10 cellular contexts compared by ENCODE assay signal in the genomic region with DNA sequence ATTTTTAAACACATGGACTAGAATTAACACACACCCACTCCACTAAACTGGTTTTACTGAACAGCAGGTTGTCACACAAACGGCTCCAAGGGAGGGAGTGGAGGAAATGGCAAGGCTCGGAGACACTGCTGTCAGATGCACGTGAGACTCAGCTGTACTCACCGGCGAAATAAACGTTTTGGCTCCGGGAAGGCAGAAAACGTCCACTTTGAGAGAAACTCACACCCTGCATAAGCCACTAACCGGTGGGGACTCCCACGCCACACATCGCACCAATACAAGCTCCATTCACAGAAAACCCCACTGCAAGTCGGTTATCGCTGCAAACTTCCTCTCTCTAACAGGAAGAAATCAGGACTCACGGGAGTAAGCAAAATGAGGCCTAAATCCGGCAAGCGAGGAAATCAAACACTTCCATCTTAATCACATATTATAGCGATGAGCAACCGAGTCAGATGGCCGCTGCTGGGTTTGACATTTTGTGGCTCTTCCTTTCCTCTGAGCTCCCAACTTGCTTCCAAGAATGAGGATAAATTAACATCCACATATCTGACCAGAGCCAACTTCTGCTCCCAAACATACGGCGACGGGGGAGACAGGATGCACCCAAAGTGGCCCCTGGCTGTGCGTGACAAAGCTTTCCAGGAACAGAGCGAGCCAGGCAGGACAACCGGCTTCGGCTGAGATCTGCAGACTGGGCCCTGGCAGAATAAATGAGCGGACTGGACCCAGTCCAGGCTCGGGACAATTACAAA.
DNase-seq lines count a peak whose midpoint lies in the region; ATAC-seq and TF ChIP-seq lines count a peak whose summit lies in the region.
"Had no signal": no experiment of that assay in that cellular context is flagged by ENCODE, and none has a peak within 500 bp of the region (broad histone marks: within the 10 kb centered on the region; RNA-seq: fewer than 3 reads in every experiment).

No MANE protein-coding gene starts in this region.

- no peak for TF ChIP-seq POLR2A in body of pancreas (IDR thresholded peaks at IDR 0.05)

- intact Hi-C loops in body of pancreas (cut with DNase I) (no loop called here), posterior vena cava (cut with DNase I) (no loop called here)

- 71 to 86% methylated on average over 28 of the region's 28 CpGs for WGBS in body of pancreas, 2 donors

- TF ChIP-seq CTCF in body of pancreas (IDR thresholded peaks at IDR 0.05) (no peak), right atrium auricular region (IDR thresholded peaks at IDR 0.05) (no peak), BE2C (IDR thresholded peaks at IDR 0.05; ENCODE audit: low read depth, low read length) (no peak)

- no peak overlapping the region for H3K4me3 ChIP-seq in body of pancreas
- H3K4me3 ChIP-seq in right atrium auricular region = no peak overlapping the region
- no peak overlapping the region for H3K4me3 ChIP-seq in BE2C (ENCODE audit: low read depth, low read length)
- H3K4me3 ChIP-seq in MG63 = no peak overlapping the region

- H3K9me3 ChIP-seq in body of pancreas (no peaks in the 10 kb centered on the region), right atrium auricular region (no peaks in the 10 kb centered on the region), BE2C (no peaks in the 10 kb centered on the region), MG63 (no peaks in the 10 kb centered on the region)

- peak; percentile 78 for DNase-seq in G401 (ENCODE audit: low spot score)
- DNase-seq in body of pancreas = peak in 1 of 4 donors; percentile 11
- DNase-seq in right atrium auricular region (ENCODE audit: low spot score) = peak; percentile 58
- peak; percentile 76 for DNase-seq in posterior vena cava (ENCODE audit: low spot score)
- no peak for DNase-seq in NCI-H1417 (lab: John Stamatoyannopoulos, UW)
- no peak for DNase-seq in BE2C
- no peak for DNase-seq in MG63
- DNase-seq in stimulated activated CD4-positive, alpha-beta T cell treated with anti-CD3 and anti-CD28 coated beads, Interleukin-4, amount 100 ng/mL, for 24 hours = no peak
- DNase-seq: activated CD4-positive, alpha-beta memory T cell treated with anti-CD3 and anti-CD28 coated beads for 36 hours; central memory CD4-positive, alpha-beta T cell had no signal

- H3K27ac ChIP-seq in body of pancreas (peak overlapping the region in 1 of 4 donors; percentile 5), right atrium auricular region (peak overlapping the region in 1 of 2 donors; percentile 35)

- ATAC-seq in body of pancreas = peak; percentile 24

- H3K4me1 ChIP-seq in body of pancreas = peaks cover 8% of the 10 kb centered on the region
- peaks cover 0 to 18% of the 10 kb centered on the region in 2 donors for H3K4me1 ChIP-seq in right atrium auricular region
- H3K4me1 ChIP-seq in BE2C = no peaks in the 10 kb centered on the region; the same call in 1 of the 2 replicates

- in situ Hi-C loops in G401 (cut with HindIII; ENCODE audit: low sequenced_read_pairs) = no loop called here

- H3K27me3 ChIP-seq in body of pancreas (no peaks in the 10 kb centered on the region), right atrium auricular region (no peaks in the 10 kb centered on the region), BE2C (no peaks in the 10 kb centered on the region), MG63 (no peaks in the 10 kb centered on the region)

- H3K36me3 ChIP-seq in body of pancreas (replicated peaks in 1 of 2; ENCODE audit: insufficient read depth in 1 of 2, low read depth in 2 of 2) (no peaks in the 10 kb centered on the region), right atrium auricular region (no peaks in the 10 kb centered on the region), BE2C (no peaks in the 10 kb centered on the region), MG63 (no peaks in the 10 kb centered on the region)

Comparison
In these comparisons a context has a peak if more than half of its experiments do, and no peak if none do; other contexts are left out.
1. DNase-seq: peak in G401 (single experiment), right atrium auricular region (single experiment) and posterior vena cava (single experiment); none in NCI-H1417 (0 of 3), BE2C (single experiment), MG63 (single experiment) and stimulated activated CD4-positive, alpha-beta T cell treated with anti-CD3 and anti-CD28 coated beads, Interleukin-4, amount 100 ng/mL, for 24 hours (single experiment).